1 cellular context compared by ENCODE assay signal in the genomic region with DNA sequence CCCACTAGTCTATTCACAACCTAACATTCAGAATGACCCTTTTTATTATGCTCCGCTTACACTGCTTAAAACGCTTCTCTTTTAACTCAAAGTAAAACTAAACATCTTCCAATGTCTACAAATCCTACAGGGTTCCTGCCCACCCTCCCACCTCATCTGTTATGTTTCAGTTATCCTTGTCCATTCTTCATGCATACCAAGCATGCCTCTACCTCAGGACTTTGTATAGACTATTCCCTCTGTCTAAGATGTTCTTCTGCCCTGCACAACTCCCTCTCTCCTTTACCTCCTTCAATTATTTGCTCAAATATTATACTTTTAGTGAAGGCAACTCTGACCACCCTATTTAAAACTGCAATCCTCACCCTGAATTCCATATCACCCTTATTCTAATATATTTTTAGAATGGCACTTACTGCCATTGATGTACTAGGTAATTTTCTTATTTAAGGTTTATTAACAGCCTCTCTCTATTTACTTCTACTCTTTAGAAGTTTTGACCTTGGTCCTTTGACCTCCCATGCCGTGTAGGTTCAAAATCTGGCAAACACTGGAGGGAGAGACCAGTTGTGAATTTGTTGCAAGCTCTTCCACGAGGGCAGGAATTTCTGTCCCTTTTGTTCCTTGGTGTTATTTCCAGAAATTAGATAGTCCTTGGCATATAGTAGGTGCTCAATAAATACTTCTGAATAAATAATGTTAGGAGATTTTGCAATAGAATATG.
TF ChIP-seq lines count a peak whose summit lies in the region.

No MANE protein-coding gene starts in this region.

TF ChIP-seq in HepG2, 621 proteins besides CTCF, POLR2A, EP300 and RAD21 (continued from another document and continues in another):
- TF ChIP-seq, protein P1, sequence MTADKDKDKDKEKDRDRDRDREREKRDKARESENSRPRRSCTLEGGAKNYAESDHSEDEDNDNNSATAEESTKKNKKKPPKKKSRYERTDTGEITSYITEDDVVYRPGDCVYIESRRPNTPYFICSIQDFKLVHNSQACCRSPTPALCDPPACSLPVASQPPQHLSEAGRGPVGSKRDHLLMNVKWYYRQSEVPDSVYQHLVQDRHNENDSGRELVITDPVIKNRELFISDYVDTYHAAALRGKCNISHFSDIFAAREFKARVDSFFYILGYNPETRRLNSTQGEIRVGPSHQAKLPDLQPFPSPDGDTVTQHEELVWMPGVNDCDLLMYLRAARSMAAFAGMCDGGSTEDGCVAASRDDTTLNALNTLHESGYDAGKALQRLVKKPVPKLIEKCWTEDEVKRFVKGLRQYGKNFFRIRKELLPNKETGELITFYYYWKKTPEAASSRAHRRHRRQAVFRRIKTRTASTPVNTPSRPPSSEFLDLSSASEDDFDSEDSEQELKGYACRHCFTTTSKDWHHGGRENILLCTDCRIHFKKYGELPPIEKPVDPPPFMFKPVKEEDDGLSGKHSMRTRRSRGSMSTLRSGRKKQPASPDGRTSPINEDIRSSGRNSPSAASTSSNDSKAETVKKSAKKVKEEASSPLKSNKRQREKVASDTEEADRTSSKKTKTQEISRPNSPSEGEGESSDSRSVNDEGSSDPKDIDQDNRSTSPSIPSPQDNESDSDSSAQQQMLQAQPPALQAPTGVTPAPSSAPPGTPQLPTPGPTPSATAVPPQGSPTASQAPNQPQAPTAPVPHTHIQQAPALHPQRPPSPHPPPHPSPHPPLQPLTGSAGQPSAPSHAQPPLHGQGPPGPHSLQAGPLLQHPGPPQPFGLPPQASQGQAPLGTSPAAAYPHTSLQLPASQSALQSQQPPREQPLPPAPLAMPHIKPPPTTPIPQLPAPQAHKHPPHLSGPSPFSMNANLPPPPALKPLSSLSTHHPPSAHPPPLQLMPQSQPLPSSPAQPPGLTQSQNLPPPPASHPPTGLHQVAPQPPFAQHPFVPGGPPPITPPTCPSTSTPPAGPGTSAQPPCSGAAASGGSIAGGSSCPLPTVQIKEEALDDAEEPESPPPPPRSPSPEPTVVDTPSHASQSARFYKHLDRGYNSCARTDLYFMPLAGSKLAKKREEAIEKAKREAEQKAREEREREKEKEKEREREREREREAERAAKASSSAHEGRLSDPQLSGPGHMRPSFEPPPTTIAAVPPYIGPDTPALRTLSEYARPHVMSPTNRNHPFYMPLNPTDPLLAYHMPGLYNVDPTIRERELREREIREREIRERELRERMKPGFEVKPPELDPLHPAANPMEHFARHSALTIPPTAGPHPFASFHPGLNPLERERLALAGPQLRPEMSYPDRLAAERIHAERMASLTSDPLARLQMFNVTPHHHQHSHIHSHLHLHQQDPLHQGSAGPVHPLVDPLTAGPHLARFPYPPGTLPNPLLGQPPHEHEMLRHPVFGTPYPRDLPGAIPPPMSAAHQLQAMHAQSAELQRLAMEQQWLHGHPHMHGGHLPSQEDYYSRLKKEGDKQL (CRISPR knock-in tag; IDR thresholded peaks at IDR 0.05; ENCODE audit: low read depth), result no peak
- no peak for TF ChIP-seq ELF3 (CRISPR knock-in tag; IDR thresholded peaks at IDR 0.05)
- TF ChIP-seq SOX13 (IDR thresholded peaks at IDR 0.05), result no peak
- TF ChIP-seq SOX13 (CRISPR knock-in tag; conservative IDR thresholded peaks at IDR 0.05 in 1 of 2, IDR thresholded peaks at IDR 0.05 in 1 of 2), result 0 out of 4 replicates have a peak, but pooled peaks of 1 of the 2 experiments have one; percentile 15
- TF ChIP-seq, protein P2, sequence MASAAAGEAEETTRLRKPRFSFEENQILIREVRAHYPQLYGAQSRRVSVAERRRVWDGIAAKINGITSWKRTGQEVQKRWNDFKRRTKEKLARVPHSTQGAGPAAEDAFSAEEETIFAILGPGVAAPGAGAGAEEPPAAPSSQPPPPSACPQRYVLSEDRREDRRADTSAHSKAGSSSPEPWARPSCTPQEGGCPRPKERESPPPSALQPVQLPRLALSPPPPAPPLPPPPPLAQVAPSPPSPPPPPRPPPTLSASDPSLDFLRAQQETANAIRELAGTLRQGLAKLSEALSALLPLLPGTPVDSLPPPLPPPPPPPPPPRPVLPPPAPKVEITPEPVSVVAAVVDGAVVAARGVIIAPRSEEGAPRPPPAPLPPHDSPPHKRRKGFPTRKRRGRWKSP (CRISPR knock-in tag; IDR thresholded peaks at IDR 0.05), result no peak
- no peak for TF ChIP-seq POLR2G (IDR thresholded peaks at IDR 0.05; ENCODE audit: low read depth, low read length)
- no peak for TF ChIP-seq TRIM24 (CRISPR knock-in tag; IDR thresholded peaks at IDR 0.05)
- TF ChIP-seq ZMYM4 (CRISPR knock-in tag; IDR thresholded peaks at IDR 0.05), result no peak
- TF ChIP-seq ZFP62 (CRISPR knock-in tag; IDR thresholded peaks at IDR 0.05), result no peak
- no peak for TF ChIP-seq HHEX (CRISPR knock-in tag; IDR thresholded peaks at IDR 0.05)
- TF ChIP-seq, protein P3, sequence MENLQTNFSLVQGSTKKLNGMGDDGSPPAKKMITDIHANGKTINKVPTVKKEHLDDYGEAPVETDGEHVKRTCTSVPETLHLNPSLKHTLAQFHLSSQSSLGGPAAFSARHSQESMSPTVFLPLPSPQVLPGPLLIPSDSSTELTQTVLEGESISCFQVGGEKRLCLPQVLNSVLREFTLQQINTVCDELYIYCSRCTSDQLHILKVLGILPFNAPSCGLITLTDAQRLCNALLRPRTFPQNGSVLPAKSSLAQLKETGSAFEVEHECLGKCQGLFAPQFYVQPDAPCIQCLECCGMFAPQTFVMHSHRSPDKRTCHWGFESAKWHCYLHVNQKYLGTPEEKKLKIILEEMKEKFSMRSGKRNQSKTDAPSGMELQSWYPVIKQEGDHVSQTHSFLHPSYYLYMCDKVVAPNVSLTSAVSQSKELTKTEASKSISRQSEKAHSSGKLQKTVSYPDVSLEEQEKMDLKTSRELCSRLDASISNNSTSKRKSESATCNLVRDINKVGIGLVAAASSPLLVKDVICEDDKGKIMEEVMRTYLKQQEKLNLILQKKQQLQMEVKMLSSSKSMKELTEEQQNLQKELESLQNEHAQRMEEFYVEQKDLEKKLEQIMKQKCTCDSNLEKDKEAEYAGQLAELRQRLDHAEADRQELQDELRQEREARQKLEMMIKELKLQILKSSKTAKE (CRISPR knock-in tag; IDR thresholded peaks at IDR 0.05; ENCODE audit: borderline replicate concordance), result no peak
- no peak for TF ChIP-seq ZNF225 (CRISPR knock-in tag; IDR thresholded peaks at IDR 0.05)
- TF ChIP-seq ZNF878 (CRISPR knock-in tag; IDR thresholded peaks at IDR 0.05), result no peak
- TF ChIP-seq, protein P4, sequence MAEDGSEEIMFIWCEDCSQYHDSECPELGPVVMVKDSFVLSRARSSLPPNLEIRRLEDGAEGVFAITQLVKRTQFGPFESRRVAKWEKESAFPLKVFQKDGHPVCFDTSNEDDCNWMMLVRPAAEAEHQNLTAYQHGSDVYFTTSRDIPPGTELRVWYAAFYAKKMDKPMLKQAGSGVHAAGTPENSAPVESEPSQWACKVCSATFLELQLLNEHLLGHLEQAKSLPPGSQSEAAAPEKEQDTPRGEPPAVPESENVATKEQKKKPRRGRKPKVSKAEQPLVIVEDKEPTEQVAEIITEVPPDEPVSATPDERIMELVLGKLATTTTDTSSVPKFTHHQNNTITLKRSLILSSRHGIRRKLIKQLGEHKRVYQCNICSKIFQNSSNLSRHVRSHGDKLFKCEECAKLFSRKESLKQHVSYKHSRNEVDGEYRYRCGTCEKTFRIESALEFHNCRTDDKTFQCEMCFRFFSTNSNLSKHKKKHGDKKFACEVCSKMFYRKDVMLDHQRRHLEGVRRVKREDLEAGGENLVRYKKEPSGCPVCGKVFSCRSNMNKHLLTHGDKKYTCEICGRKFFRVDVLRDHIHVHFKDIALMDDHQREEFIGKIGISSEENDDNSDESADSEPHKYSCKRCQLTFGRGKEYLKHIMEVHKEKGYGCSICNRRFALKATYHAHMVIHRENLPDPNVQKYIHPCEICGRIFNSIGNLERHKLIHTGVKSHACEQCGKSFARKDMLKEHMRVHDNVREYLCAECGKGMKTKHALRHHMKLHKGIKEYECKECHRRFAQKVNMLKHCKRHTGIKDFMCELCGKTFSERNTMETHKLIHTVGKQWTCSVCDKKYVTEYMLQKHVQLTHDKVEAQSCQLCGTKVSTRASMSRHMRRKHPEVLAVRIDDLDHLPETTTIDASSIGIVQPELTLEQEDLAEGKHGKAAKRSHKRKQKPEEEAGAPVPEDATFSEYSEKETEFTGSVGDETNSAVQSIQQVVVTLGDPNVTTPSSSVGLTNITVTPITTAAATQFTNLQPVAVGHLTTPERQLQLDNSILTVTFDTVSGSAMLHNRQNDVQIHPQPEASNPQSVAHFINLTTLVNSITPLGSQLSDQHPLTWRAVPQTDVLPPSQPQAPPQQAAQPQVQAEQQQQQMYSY (CRISPR knock-in tag; IDR thresholded peaks at IDR 0.05), result no peak
- no peak for TF ChIP-seq EED (CRISPR knock-in tag; IDR thresholded peaks at IDR 0.05)
- TF ChIP-seq, protein P5, sequence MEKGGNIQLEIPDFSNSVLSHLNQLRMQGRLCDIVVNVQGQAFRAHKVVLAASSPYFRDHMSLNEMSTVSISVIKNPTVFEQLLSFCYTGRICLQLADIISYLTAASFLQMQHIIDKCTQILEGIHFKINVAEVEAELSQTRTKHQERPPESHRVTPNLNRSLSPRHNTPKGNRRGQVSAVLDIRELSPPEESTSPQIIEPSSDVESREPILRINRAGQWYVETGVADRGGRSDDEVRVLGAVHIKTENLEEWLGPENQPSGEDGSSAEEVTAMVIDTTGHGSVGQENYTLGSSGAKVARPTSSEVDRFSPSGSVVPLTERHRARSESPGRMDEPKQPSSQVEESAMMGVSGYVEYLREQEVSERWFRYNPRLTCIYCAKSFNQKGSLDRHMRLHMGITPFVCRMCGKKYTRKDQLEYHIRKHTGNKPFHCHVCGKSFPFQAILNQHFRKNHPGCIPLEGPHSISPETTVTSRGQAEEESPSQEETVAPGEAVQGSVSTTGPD (CRISPR knock-in tag; IDR thresholded peaks at IDR 0.05), result 0 out of 2 replicates have a peak, but pooled peaks have one; percentile 26
- no peak for TF ChIP-seq GPN1 (CRISPR knock-in tag; IDR thresholded peaks at IDR 0.05; ENCODE audit: borderline replicate concordance)
- TF ChIP-seq NR2C2 (CRISPR knock-in tag; IDR thresholded peaks at IDR 0.05; ENCODE audit: borderline replicate concordance), result peak; percentile 65; the same call in 1 of the 2 replicates
- TF ChIP-seq, protein P6, sequence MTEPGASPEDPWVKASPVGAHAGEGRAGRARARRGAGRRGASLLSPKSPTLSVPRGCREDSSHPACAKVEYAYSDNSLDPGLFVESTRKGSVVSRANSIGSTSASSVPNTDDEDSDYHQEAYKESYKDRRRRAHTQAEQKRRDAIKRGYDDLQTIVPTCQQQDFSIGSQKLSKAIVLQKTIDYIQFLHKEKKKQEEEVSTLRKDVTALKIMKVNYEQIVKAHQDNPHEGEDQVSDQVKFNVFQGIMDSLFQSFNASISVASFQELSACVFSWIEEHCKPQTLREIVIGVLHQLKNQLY (CRISPR knock-in tag; IDR thresholded peaks at IDR 0.05), result no peak
- TF ChIP-seq, protein P7, sequence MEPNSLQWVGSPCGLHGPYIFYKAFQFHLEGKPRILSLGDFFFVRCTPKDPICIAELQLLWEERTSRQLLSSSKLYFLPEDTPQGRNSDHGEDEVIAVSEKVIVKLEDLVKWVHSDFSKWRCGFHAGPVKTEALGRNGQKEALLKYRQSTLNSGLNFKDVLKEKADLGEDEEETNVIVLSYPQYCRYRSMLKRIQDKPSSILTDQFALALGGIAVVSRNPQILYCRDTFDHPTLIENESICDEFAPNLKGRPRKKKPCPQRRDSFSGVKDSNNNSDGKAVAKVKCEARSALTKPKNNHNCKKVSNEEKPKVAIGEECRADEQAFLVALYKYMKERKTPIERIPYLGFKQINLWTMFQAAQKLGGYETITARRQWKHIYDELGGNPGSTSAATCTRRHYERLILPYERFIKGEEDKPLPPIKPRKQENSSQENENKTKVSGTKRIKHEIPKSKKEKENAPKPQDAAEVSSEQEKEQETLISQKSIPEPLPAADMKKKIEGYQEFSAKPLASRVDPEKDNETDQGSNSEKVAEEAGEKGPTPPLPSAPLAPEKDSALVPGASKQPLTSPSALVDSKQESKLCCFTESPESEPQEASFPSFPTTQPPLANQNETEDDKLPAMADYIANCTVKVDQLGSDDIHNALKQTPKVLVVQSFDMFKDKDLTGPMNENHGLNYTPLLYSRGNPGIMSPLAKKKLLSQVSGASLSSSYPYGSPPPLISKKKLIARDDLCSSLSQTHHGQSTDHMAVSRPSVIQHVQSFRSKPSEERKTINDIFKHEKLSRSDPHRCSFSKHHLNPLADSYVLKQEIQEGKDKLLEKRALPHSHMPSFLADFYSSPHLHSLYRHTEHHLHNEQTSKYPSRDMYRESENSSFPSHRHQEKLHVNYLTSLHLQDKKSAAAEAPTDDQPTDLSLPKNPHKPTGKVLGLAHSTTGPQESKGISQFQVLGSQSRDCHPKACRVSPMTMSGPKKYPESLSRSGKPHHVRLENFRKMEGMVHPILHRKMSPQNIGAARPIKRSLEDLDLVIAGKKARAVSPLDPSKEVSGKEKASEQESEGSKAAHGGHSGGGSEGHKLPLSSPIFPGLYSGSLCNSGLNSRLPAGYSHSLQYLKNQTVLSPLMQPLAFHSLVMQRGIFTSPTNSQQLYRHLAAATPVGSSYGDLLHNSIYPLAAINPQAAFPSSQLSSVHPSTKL (CRISPR knock-in tag; IDR thresholded peaks at IDR 0.05), result 0 out of 2 replicates have a peak, but pooled peaks have one; percentile 36
- TF ChIP-seq AGO1 (IDR thresholded peaks at IDR 0.05; ENCODE audit: low read depth, low read length, poor library complexity, severe bottlenecking), result no peak
- no peak for TF ChIP-seq ZNF616 (CRISPR knock-in tag; IDR thresholded peaks at IDR 0.05; ENCODE audit: low read depth)
- TF ChIP-seq MEF2D (CRISPR knock-in tag; IDR thresholded peaks at IDR 0.05), result no peak
- TF ChIP-seq, protein P8, sequence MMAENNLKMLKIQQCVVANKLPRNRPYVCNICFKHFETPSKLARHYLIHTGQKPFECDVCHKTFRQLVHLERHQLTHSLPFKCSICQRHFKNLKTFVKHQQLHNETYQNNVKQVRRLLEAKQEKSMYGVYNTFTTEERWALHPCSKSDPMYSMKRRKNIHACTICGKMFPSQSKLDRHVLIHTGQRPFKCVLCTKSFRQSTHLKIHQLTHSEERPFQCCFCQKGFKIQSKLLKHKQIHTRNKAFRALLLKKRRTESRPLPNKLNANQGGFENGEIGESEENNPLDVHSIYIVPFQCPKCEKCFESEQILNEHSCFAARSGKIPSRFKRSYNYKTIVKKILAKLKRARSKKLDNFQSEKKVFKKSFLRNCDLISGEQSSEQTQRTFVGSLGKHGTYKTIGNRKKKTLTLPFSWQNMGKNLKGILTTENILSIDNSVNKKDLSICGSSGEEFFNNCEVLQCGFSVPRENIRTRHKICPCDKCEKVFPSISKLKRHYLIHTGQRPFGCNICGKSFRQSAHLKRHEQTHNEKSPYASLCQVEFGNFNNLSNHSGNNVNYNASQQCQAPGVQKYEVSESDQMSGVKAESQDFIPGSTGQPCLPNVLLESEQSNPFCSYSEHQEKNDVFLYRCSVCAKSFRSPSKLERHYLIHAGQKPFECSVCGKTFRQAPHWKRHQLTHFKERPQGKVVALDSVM (CRISPR knock-in tag; IDR thresholded peaks at IDR 0.05), result 0 out of 2 replicates have a peak, but pooled peaks have one; percentile 18
- TF ChIP-seq, protein P9, sequence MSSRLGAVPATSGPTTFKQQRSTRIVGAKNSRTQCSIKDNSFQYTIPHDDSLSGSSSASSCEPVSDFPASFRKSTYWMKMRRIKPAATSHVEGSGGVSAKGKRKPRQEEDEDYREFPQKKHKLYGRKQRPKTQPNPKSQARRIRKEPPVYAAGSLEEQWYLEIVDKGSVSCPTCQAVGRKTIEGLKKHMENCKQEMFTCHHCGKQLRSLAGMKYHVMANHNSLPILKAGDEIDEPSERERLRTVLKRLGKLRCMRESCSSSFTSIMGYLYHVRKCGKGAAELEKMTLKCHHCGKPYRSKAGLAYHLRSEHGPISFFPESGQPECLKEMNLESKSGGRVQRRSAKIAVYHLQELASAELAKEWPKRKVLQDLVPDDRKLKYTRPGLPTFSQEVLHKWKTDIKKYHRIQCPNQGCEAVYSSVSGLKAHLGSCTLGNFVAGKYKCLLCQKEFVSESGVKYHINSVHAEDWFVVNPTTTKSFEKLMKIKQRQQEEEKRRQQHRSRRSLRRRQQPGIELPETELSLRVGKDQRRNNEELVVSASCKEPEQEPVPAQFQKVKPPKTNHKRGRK (CRISPR knock-in tag; IDR thresholded peaks at IDR 0.05), result no peak
- no peak for TF ChIP-seq BCL6 (CRISPR knock-in tag; IDR thresholded peaks at IDR 0.05)
